Comparison of ENCODE assay signal across 1 cellular context in genomic region chr20:44955270-44955669, GRCh38.
A peak's percentile ranks its signal among the peaks of the same experiment; 100 is the strongest.
TF ChIP-seq lines count a peak whose summit lies in the region.

No MANE protein-coding gene starts in this region.

TF ChIP-seq in HepG2, 621 proteins besides CTCF, POLR2A, EP300 and RAD21:
- TF ChIP-seq, protein P1, sequence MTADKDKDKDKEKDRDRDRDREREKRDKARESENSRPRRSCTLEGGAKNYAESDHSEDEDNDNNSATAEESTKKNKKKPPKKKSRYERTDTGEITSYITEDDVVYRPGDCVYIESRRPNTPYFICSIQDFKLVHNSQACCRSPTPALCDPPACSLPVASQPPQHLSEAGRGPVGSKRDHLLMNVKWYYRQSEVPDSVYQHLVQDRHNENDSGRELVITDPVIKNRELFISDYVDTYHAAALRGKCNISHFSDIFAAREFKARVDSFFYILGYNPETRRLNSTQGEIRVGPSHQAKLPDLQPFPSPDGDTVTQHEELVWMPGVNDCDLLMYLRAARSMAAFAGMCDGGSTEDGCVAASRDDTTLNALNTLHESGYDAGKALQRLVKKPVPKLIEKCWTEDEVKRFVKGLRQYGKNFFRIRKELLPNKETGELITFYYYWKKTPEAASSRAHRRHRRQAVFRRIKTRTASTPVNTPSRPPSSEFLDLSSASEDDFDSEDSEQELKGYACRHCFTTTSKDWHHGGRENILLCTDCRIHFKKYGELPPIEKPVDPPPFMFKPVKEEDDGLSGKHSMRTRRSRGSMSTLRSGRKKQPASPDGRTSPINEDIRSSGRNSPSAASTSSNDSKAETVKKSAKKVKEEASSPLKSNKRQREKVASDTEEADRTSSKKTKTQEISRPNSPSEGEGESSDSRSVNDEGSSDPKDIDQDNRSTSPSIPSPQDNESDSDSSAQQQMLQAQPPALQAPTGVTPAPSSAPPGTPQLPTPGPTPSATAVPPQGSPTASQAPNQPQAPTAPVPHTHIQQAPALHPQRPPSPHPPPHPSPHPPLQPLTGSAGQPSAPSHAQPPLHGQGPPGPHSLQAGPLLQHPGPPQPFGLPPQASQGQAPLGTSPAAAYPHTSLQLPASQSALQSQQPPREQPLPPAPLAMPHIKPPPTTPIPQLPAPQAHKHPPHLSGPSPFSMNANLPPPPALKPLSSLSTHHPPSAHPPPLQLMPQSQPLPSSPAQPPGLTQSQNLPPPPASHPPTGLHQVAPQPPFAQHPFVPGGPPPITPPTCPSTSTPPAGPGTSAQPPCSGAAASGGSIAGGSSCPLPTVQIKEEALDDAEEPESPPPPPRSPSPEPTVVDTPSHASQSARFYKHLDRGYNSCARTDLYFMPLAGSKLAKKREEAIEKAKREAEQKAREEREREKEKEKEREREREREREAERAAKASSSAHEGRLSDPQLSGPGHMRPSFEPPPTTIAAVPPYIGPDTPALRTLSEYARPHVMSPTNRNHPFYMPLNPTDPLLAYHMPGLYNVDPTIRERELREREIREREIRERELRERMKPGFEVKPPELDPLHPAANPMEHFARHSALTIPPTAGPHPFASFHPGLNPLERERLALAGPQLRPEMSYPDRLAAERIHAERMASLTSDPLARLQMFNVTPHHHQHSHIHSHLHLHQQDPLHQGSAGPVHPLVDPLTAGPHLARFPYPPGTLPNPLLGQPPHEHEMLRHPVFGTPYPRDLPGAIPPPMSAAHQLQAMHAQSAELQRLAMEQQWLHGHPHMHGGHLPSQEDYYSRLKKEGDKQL (CRISPR knock-in tag; IDR thresholded peaks at IDR 0.05; ENCODE audit: low read depth): no peak
- TF ChIP-seq ATF7-NPFF (CRISPR knock-in tag; IDR thresholded peaks at IDR 0.05; ENCODE audit: low read depth) (no peak), POLR2G (IDR thresholded peaks at IDR 0.05; ENCODE audit: low read depth, low read length) (0 out of 2 replicates have a peak, but pooled peaks have one; percentile 2), ARNTL (CRISPR knock-in tag; IDR thresholded peaks at IDR 0.05) (no peak), USF2 (IDR thresholded peaks at IDR 0.05; ENCODE audit: low read depth, low read length) (no peak), USF2 (CRISPR knock-in tag; IDR thresholded peaks at IDR 0.05; ENCODE audit: borderline replicate concordance) (no peak), SAP130 (CRISPR knock-in tag; IDR thresholded peaks at IDR 0.05; ENCODE audit: low read depth) (no peak), RBM39 (IDR thresholded peaks at IDR 0.05; ENCODE audit: low read depth, low read length, poor library complexity, severe bottlenecking) (no peak)
